In genomic region chr19:920051-920857, GRCh38 we compare ENCODE assay signal across 1 cellular context.
TF ChIP-seq lines count a peak whose summit lies in the region.

No MANE protein-coding gene starts in this region.

TF ChIP-seq in K562, 482 proteins besides CTCF, POLR2A, EP300 and RAD21:
- no peak for TF ChIP-seq RBM34 (IDR thresholded peaks at IDR 0.05; ENCODE audit: borderline replicate concordance, insufficient read depth, low read length)
- TF ChIP-seq ZFP36 (IDR thresholded peaks at IDR 0.05; ENCODE audit: low read depth, low read length, partially characterized antibody), result peak; percentile 14
- TF ChIP-seq ZBTB33 (CRISPR knock-in tag; IDR thresholded peaks at IDR 0.05), result peak; percentile 98
- TF ChIP-seq RBM22 (IDR thresholded peaks at IDR 0.05; ENCODE audit: low read depth, low read length, poor library complexity, severe bottlenecking), result no peak
- 0 out of 2 replicates have a peak, but pooled peaks have one; percentile 28 for TF ChIP-seq HNRNPL (IDR thresholded peaks at IDR 0.05; ENCODE audit: low read depth, low read length)
- TF ChIP-seq RBM25 (IDR thresholded peaks at IDR 0.05; ENCODE audit: low read depth, low read length, severe bottlenecking), result peak; percentile 85
- peak; percentile 20 for TF ChIP-seq HNRNPK (IDR thresholded peaks at IDR 0.05; ENCODE audit: low read depth, low read length, poor library complexity, severe bottlenecking)
- TF ChIP-seq ZNF740 (CRISPR knock-in tag; IDR thresholded peaks at IDR 0.05), result no peak
- no peak for TF ChIP-seq ZNF740 (tag; IDR thresholded peaks at IDR 0.05)
- TF ChIP-seq SRSF7 (optimal IDR thresholded peaks at IDR 0.05; ENCODE audit: low read depth, low read length), result no peak
- no peak for TF ChIP-seq THRA (IDR thresholded peaks at IDR 0.05)
- peak; percentile 34; the same call in 1 of the 2 replicates for TF ChIP-seq ZBTB7A (IDR thresholded peaks at IDR 0.05; ENCODE audit: borderline replicate concordance, control insufficient read depth, low read depth, low read length)
- no peak for TF ChIP-seq TFAM (CRISPR knock-in tag; conservative IDR thresholded peaks at IDR 0.05)
